Comparison of ENCODE assay signal across 1 cellular context in genomic region chr9:33076031-33076359, GRCh38.
A peak's percentile ranks its signal among the peaks of the same experiment; 100 is the strongest.
TF ChIP-seq lines count a peak whose summit lies in the region.

No MANE protein-coding gene starts in this region.

TF ChIP-seq in IMR-90, 13 proteins besides CTCF, POLR2A, EP300 and RAD21:
- TF ChIP-seq NFE2L2 (IDR thresholded peaks at IDR 0.05; ENCODE audit: low read depth, low read length) (no peak), RCOR1 (IDR thresholded peaks at IDR 0.05; ENCODE audit: insufficient replicate concordance, low read length) (no peak), CEBPB (IDR thresholded peaks at IDR 0.05; ENCODE audit: low read depth, low read length) (peak; percentile 50; the same call in 1 of the 2 replicates)
